In genomic region chr12:59972941-59973340, GRCh38 we compare ENCODE assay signal across 15 cellular contexts.
DNase-seq lines count a peak whose midpoint lies in the region; ATAC-seq, FAIRE-seq and TF ChIP-seq lines count a peak whose summit lies in the region.
"Had no signal": no experiment of that assay in that cellular context is flagged by ENCODE, and none has a peak within 500 bp of the region (broad histone marks: within the 10 kb centered on the region; RNA-seq: fewer than 3 reads in every experiment).

No MANE protein-coding gene starts in this region.

- H3K4me1 Mint-ChIP-seq in activated CD4-positive, alpha-beta memory T cell treated with anti-CD3 and anti-CD28 coated beads for 36 hours (ENCODE audit: low read depth), result no peaks in the 10 kb centered on the region
- H3K4me1 Mint-ChIP-seq: brain had no signal

- peak; percentile 50 for DNase-seq in HCT116 (ENCODE audit: low read depth, low spot score)
- DNase-seq in T1000 (lab: John Stamatoyannopoulos, UW), result peak; percentile 39
- peak; percentile 23 for DNase-seq in fibroblast of the conjunctiva (ENCODE audit: low read depth)
- no peak for DNase-seq in BE2C
- no peak for DNase-seq in D721Med (ENCODE audit: insufficient read length, low spot score)
- no peak for DNase-seq in activated CD4-positive, alpha-beta memory T cell treated with anti-CD3 and anti-CD28 coated beads for 36 hours
- DNase-seq in heart right ventricle, result no peak
- DNase-seq: activated T-cell treated with anti-CD3 and anti-CD28 coated beads, Interleukin-2, amount 50 U/mL, for 4 hours; C1 segment of cervical spinal cord; Karpas-422; pancreas; stimulated activated CD4-positive, alpha-beta T cell treated with anti-CD3 and anti-CD28 coated beads, Interleukin-4, amount 100 ng/mL, for 1 hour had no signal

- no peaks in the 10 kb centered on the region for H3K27me3 ChIP-seq in ACC112 (ENCODE audit: insufficient read depth, low read length)
- H3K27me3 ChIP-seq in HCT116 (ENCODE audit: insufficient read depth, low read length), result no peaks in the 10 kb centered on the region
- H3K27me3 ChIP-seq in BE2C, result no peaks in the 10 kb centered on the region
- H3K27me3 ChIP-seq in heart right ventricle, result no peaks in the 10 kb centered on the region
- H3K27me3 ChIP-seq: pancreas had no signal

- no peaks in the 10 kb centered on the region for H3K9me2 ChIP-seq in HCT116 (ENCODE audit: insufficient read depth)

- TF ChIP-seq CTCF in HCT116 (IDR thresholded peaks at IDR 0.05 in 2 of 3, conservative IDR thresholded peaks at IDR 0.05 in 1 of 3; ENCODE audit: borderline replicate concordance in 1 of 3, insufficient read depth in 1 of 3, low read depth in 2 of 3, low read length in 2 of 3) (no peak), BE2C (IDR thresholded peaks at IDR 0.05; ENCODE audit: low read depth, low read length) (no peak), D721Med (IDR thresholded peaks at IDR 0.05; ENCODE audit: insufficient read depth, missing control alignments) (no peak), heart right ventricle (IDR thresholded peaks at IDR 0.05) (no peak)

- H3K4me1 ChIP-seq in ACC112 (ENCODE audit: control insufficient read depth, insufficient read depth, low read length, unreplicated experiment) (peaks cover 15% of the 10 kb centered on the region), HCT116 (ENCODE audit: control insufficient read depth in 1 of 2, insufficient read depth in 2 of 2, low read length in 2 of 2) (peaks cover 12 to 21% of the 10 kb centered on the region in 2 experiments; a peak in 3 of 4 replicates), BE2C (no peaks in the 10 kb centered on the region), heart right ventricle (no peaks in the 10 kb centered on the region)

- intact Hi-C loops in HCT116 (cut with micrococcal nuclease), result no loop called here
- intact Hi-C loops in activated CD4-positive, alpha-beta memory T cell treated with anti-CD3 and anti-CD28 coated beads for 36 hours (cut with micrococcal nuclease), result no loop called here
- intact Hi-C loops in heart right ventricle (cut with DNase I), result no loop called here

- RAD21 ChIA-PET in HCT116 (lab: Charles Lee; ENCODE audit: low non-redundant PET in 1 of 2, low total read pairs in 2 of 2, uncharacterized antibody in 2 of 2, unreplicated experiment in 2 of 2), result no interaction called here

- FAIRE-seq in D721Med (lab: Jason Lieb, UNC), result no peak
- FAIRE-seq: pancreas had no signal

- H3K36me3 Mint-ChIP-seq in activated CD4-positive, alpha-beta memory T cell treated with anti-CD3 and anti-CD28 coated beads for 36 hours, result no peaks in the 10 kb centered on the region
- H3K36me3 Mint-ChIP-seq: brain had no signal

- CTCF ChIA-PET in HCT116 (lab: Charles Lee), result no interaction called here
- CTCF ChIA-PET in activated CD4-positive, alpha-beta memory T cell treated with anti-CD3 and anti-CD28 coated beads for 36 hours (lab: Charles Lee), result no interaction called here

- H3K4me3 ChIP-seq in ACC112 (ENCODE audit: low read depth, low read length) (peak overlapping the region; percentile 46; the same call in 1 of the 2 replicates), HCT116 (replicated peaks in 1 of 2; ENCODE audit: low read depth in 1 of 2, low read length in 2 of 2) (no peak overlapping the region), BE2C (ENCODE audit: low read depth, low read length) (no peak overlapping the region), heart right ventricle (no peak overlapping the region)
- H3K4me3 ChIP-seq: pancreas had no signal

- WGBS in heart right ventricle, 2 donors, result 36 to 47% methylated on average over 4 of the region's 4 CpGs

- H3K4me3 Mint-ChIP-seq in activated CD4-positive, alpha-beta memory T cell treated with anti-CD3 and anti-CD28 coated beads for 36 hours, result no peak overlapping the region
- H3K4me3 Mint-ChIP-seq: activated T-cell treated with anti-CD3 and anti-CD28 coated beads, Interleukin-2, amount 50 U/mL, for 4 hours; brain had no signal

- TF ChIP-seq RAD21 in HCT116 (IDR thresholded peaks at IDR 0.05; ENCODE audit: low read depth), result no peak

- H4K20me1 ChIP-seq in HCT116 (ENCODE audit: insufficient read depth), result no peaks in the 10 kb centered on the region

- H3K4me2 ChIP-seq in HCT116 (ENCODE audit: low read length), result peak overlapping the region; percentile 40

- no peaks in the 10 kb centered on the region for H3K9me3 ChIP-seq in HCT116 (ENCODE audit: control insufficient read depth in 1 of 2, insufficient read depth in 1 of 2, low read depth in 1 of 2, low read length in 2 of 2)
- no peaks in the 10 kb centered on the region for H3K9me3 ChIP-seq in BE2C
- peaks cover 0 to 5% (median 0%) of the 10 kb centered on the region in 11 donors for H3K9me3 ChIP-seq in heart right ventricle
- H3K9me3 ChIP-seq: pancreas had no signal

- TF ChIP-seq POLR2A in HCT116 (IDR thresholded peaks at IDR 0.05; ENCODE audit: borderline replicate concordance, extremely low read depth, insufficient read depth, insufficient read length), result no peak

- ATAC-seq in HCT116, result peak; percentile 77
- no peak for ATAC-seq in heart right ventricle
- ATAC-seq: activated T-cell treated with anti-CD3 and anti-CD28 coated beads, Interleukin-2, amount 50 U/mL, for 4 hours; pancreas had no signal

- no peak overlapping the region for H3K9ac ChIP-seq in HCT116 (ENCODE audit: low read length)

- no peaks in the 10 kb centered on the region for H3K27me3 Mint-ChIP-seq in activated CD4-positive, alpha-beta memory T cell treated with anti-CD3 and anti-CD28 coated beads for 36 hours

- H3K79me2 ChIP-seq in ACC112 (ENCODE audit: control insufficient read depth, insufficient read depth, low read length, unreplicated experiment), result no peaks in the 10 kb centered on the region
- no peaks in the 10 kb centered on the region for H3K79me2 ChIP-seq in HCT116 (ENCODE audit: insufficient read depth, low read length)

- H3K27ac Mint-ChIP-seq in activated CD4-positive, alpha-beta memory T cell treated with anti-CD3 and anti-CD28 coated beads for 36 hours, result no peak overlapping the region

- POLR2A ChIA-PET in HCT116 (lab: Charles Lee), result no interaction called here
- POLR2A ChIA-PET in activated CD4-positive, alpha-beta memory T cell treated with anti-CD3 and anti-CD28 coated beads for 36 hours (lab: Charles Lee), result no interaction called here

- H2AFZ ChIP-seq in ACC112 (ENCODE audit: low read length, unreplicated experiment), result peak overlapping the region; percentile 61
- H2AFZ ChIP-seq in HCT116 (ENCODE audit: low read depth, low read length, poor library complexity, severe bottlenecking), result peak overlapping the region; percentile 94

- BruUV-seq in HCT116 (replicated peaks; lab: Mats Ljungman, UMichigan), result no TSS peak

- H3K27ac ChIP-seq in ACC112 (ENCODE audit: low read depth, low read length), result peak overlapping the region; percentile 60
- no peak overlapping the region for H3K27ac ChIP-seq in HCT116 (ENCODE audit: low read depth, low read length)
- no peak overlapping the region for H3K27ac ChIP-seq in heart right ventricle
- H3K27ac ChIP-seq: pancreas, VCaP had no signal

- H3K36me3 ChIP-seq in ACC112 (ENCODE audit: insufficient read depth, low read length), result no peaks in the 10 kb centered on the region
- no peaks in the 10 kb centered on the region for H3K36me3 ChIP-seq in HCT116 (ENCODE audit: control insufficient read depth in 1 of 2, insufficient read depth in 2 of 2, low read length in 2 of 2)
- H3K36me3 ChIP-seq in BE2C, result no peaks in the 10 kb centered on the region
- H3K36me3 ChIP-seq in heart right ventricle, result no peaks in the 10 kb centered on the region
- H3K36me3 ChIP-seq: pancreas had no signal

- no peaks in the 10 kb centered on the region for H3K9me3 Mint-ChIP-seq in activated CD4-positive, alpha-beta memory T cell treated with anti-CD3 and anti-CD28 coated beads for 36 hours
- H3K9me3 Mint-ChIP-seq: activated T-cell treated with anti-CD3 and anti-CD28 coated beads, Interleukin-2, amount 50 U/mL, for 4 hours; brain had no signal

TF ChIP-seq in HCT116, 20 proteins besides CTCF, POLR2A, EP300 and RAD21:
- no peak for TF ChIP-seq SRF (IDR thresholded peaks at IDR 0.05; ENCODE audit: low read depth)
- TF ChIP-seq CEBPB (IDR thresholded peaks at IDR 0.05; ENCODE audit: low read depth), result peak; percentile 77
- TF ChIP-seq FOSL1 (IDR thresholded peaks at IDR 0.05; ENCODE audit: low read depth), result no peak

Comparison
In these comparisons a context has a peak if more than half of its experiments do, and no peak if none do; other contexts are left out.
1. DNase-seq: peak in HCT116 (single experiment), T1000 (single experiment) and fibroblast of the conjunctiva (single experiment); none in BE2C (single experiment), D721Med (single experiment), activated CD4-positive, alpha-beta memory T cell treated with anti-CD3 and anti-CD28 coated beads for 36 hours (single experiment) and heart right ventricle (0 of 2).